In the genomic region with DNA sequence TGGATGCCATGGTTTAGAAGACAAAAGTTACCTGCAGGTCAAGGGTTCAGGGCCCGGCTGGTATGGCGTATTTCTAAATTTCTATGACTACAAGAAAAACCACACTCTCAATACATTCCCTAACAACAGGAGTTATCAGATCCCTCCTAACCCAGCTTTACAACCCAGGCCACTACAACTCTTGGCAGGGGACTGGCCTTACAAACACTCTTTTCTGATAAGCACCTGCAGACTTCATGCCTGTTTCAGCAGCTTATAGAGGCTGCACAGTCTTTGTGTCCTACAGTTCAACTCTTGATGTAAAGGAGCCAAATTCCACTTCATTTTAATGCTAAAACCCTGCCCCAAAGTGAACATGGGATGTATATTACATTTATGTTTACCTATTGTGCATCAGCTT, we compare ENCODE assay signal across 32 cellular contexts.
"Had no signal": no experiment of that assay in that cellular context is flagged by ENCODE, and none has a peak within 500 bp of the region (broad histone marks: within the 10 kb centered on the region; RNA-seq: fewer than 3 reads in every experiment).

No MANE protein-coding gene starts in this region.

- H3K9me3 Mint-ChIP-seq: activated naive CD4-positive, alpha-beta T cell treated with anti-CD3 and anti-CD28 coated beads, Interleukin-2, amount 10 ng/mL, durations not matched to agents 7 days and 5 days; activated naive CD4-positive, alpha-beta T cell treated with anti-CD3 and anti-CD28 coated beads, Interleukin-2, amount 50 U/mL, for 72 hours; activated T-cell treated with anti-CD3 and anti-CD28 coated beads, Interleukin-2, amount 50 U/mL, for 24 hours; activated T-cell treated with anti-CD3 and anti-CD28 coated beads, Interleukin-2, amount 50 U/mL, for 72 hours; T-helper 2 cell treated with Interferon-gamma antibody and Interleukin-4, amounts not matched to agents 5 μg/mL and 100 μg/mL, for 36 hours had no signal

- H3K36me3 ChIP-seq: ascending aorta, breast epithelium, cardiac muscle cell, colonic mucosa had no signal

- H3K9me3 ChIP-seq: ascending aorta, breast epithelium, colonic mucosa had no signal

- FAIRE-seq: endometrium, endothelial cell of umbilical vein, frontal cortex had no signal

- H3K27me3 Mint-ChIP-seq: activated CD4-positive, alpha-beta memory T cell treated with anti-CD3 and anti-CD28 coated beads, Interleukin-2, amount 10 ng/mL, durations not matched to agents 7 days and 5 days; activated CD4-positive, alpha-beta T cell treated with anti-CD3 and anti-CD28 coated beads for 36 hours; activated CD4-positive, alpha-beta T cell treated with anti-CD3 and anti-CD28 coated beads, Interleukin-2, amount 10 ng/mL, durations not matched to agents 7 days and 5 days; activated naive CD4-positive, alpha-beta T cell treated with anti-CD3 and anti-CD28 coated beads, Interleukin-2, amount 10 ng/mL, durations not matched to agents 7 days and 5 days had no signal

- H3K4me1 Mint-ChIP-seq: activated CD4-positive, alpha-beta memory T cell treated with anti-CD3 and anti-CD28 coated beads, Interleukin-2, amount 10 ng/mL, durations not matched to agents 7 days and 5 days; activated CD4-positive, alpha-beta T cell treated with anti-CD3 and anti-CD28 coated beads, Interleukin-2, amount 10 ng/mL, durations not matched to agents 7 days and 5 days; activated naive CD4-positive, alpha-beta T cell treated with anti-CD3 and anti-CD28 coated beads, Interleukin-2, amount 10 ng/mL, durations not matched to agents 7 days and 5 days had no signal

- H3K4me3 ChIP-seq: ascending aorta, breast epithelium, cardiac muscle cell, colonic mucosa had no signal

- H3K27ac ChIP-seq: ascending aorta, breast epithelium, cardiac muscle cell, colonic mucosa, epithelial cell of prostate had no signal

- H3K27ac Mint-ChIP-seq: activated CD4-positive, alpha-beta memory T cell treated with anti-CD3 and anti-CD28 coated beads, Interleukin-2, amount 10 ng/mL, durations not matched to agents 7 days and 5 days; activated CD4-positive, alpha-beta T cell treated with anti-CD3 and anti-CD28 coated beads for 36 hours; activated CD4-positive, alpha-beta T cell treated with anti-CD3 and anti-CD28 coated beads, Interleukin-2, amount 10 ng/mL, durations not matched to agents 7 days and 5 days; activated naive CD4-positive, alpha-beta T cell treated with anti-CD3 and anti-CD28 coated beads, Interleukin-2, amount 10 ng/mL, durations not matched to agents 7 days and 5 days; activated naive CD4-positive, alpha-beta T cell treated with anti-CD3 and anti-CD28 coated beads, Interleukin-2, amount 50 U/mL, for 72 hours; activated naive CD8-positive, alpha-beta T cell treated with anti-CD3 and anti-CD28 coated beads, Interleukin-2, amount 10 ng/mL, durations not matched to agents 7 days and 5 days; activated T-cell treated with anti-CD3 and anti-CD28 coated beads, Interleukin-2, amount 50 U/mL, for 24 hours; activated T-cell treated with anti-CD3 and anti-CD28 coated beads, Interleukin-2, amount 50 U/mL, for 72 hours; brain; T-helper 17 cell; T-helper 2 cell treated with Interferon-gamma antibody and Interleukin-4, amounts not matched to agents 5 μg/mL and 100 μg/mL, for 36 hours had no signal

- H3K27me3 ChIP-seq: ascending aorta, breast epithelium, cardiac muscle cell, colonic mucosa had no signal

- H3K36me3 Mint-ChIP-seq: activated naive CD4-positive, alpha-beta T cell treated with anti-CD3 and anti-CD28 coated beads, Interleukin-2, amount 10 ng/mL, durations not matched to agents 7 days and 5 days; activated naive CD4-positive, alpha-beta T cell treated with anti-CD3 and anti-CD28 coated beads, Interleukin-2, amount 50 U/mL, for 72 hours; activated naive CD8-positive, alpha-beta T cell treated with anti-CD3 and anti-CD28 coated beads, Interleukin-2, amount 10 ng/mL, durations not matched to agents 7 days and 5 days; brain had no signal

- DNase-seq: activated CD4-positive, alpha-beta memory T cell treated with anti-CD3 and anti-CD28 coated beads, Interleukin-2, amount 10 ng/mL, durations not matched to agents 7 days and 5 days; activated CD4-positive, alpha-beta T cell treated with anti-CD3 and anti-CD28 coated beads for 36 hours; activated CD4-positive, alpha-beta T cell treated with anti-CD3 and anti-CD28 coated beads, Interleukin-2, amount 10 ng/mL, durations not matched to agents 7 days and 5 days; activated CD4-positive, alpha-beta T cell treated with anti-CD3 and anti-CD28 coated beads, Interleukin-2, amount 50 U/mL, for 4 hours; activated CD4-positive, CD25-positive, alpha-beta regulatory T cell; activated CD4-positive, CD25-positive, alpha-beta regulatory T cell treated with anti-CD3 and anti-CD28 coated beads, Interleukin-2, amount 50 U/mL, for 72 hours; activated CD8-positive, alpha-beta memory T cell treated with anti-CD3 and anti-CD28 coated beads, Interleukin-2, amount 50 U/mL, for 48 hours; activated gamma-delta T cell; activated naive CD4-positive, alpha-beta T cell; activated naive CD4-positive, alpha-beta T cell treated with anti-CD3 and anti-CD28 coated beads, Interleukin-2, amount 10 ng/mL, durations not matched to agents 7 days and 5 days; activated naive CD8-positive, alpha-beta T cell treated with anti-CD3 and anti-CD28 coated beads, Interleukin-2, amount 10 ng/mL, durations not matched to agents 7 days and 5 days; activated T-cell treated with anti-CD3 and anti-CD28 coated beads for 4 hours; activated T-cell treated with anti-CD3 and anti-CD28 coated beads, Interleukin-2, amount 50 U/mL, for 24 hours; activated T-cell treated with anti-CD3 and anti-CD28 coated beads, Interleukin-2, amount 50 U/mL, for 72 hours; central memory CD4-positive, alpha-beta T cell; cerebellar nuclear complex; colonic mucosa; effector CD8-positive, alpha-beta T cell; foreskin fibroblast; T-helper 1 cell; T-helper 17 cell; T1000 had no signal

- H3K4me3 Mint-ChIP-seq: activated CD4-positive, alpha-beta memory T cell treated with anti-CD3 and anti-CD28 coated beads, Interleukin-2, amount 10 ng/mL, durations not matched to agents 7 days and 5 days; activated CD4-positive, alpha-beta T cell treated with anti-CD3 and anti-CD28 coated beads for 36 hours; activated CD4-positive, alpha-beta T cell treated with anti-CD3 and anti-CD28 coated beads, Interleukin-2, amount 10 ng/mL, durations not matched to agents 7 days and 5 days; activated naive CD4-positive, alpha-beta T cell treated with anti-CD3 and anti-CD28 coated beads, Interleukin-2, amount 10 ng/mL, durations not matched to agents 7 days and 5 days; activated naive CD8-positive, alpha-beta T cell treated with anti-CD3 and anti-CD28 coated beads, Interleukin-2, amount 10 ng/mL, durations not matched to agents 7 days and 5 days; activated T-cell treated with anti-CD3 and anti-CD28 coated beads, Interleukin-2, amount 50 U/mL, for 24 hours; activated T-cell treated with anti-CD3 and anti-CD28 coated beads, Interleukin-2, amount 50 U/mL, for 72 hours; brain; T-helper 17 cell; T-helper 2 cell treated with Interferon-gamma antibody and Interleukin-4, amounts not matched to agents 5 μg/mL and 100 μg/mL, for 36 hours had no signal

- ATAC-seq: activated CD4-positive, alpha-beta T cell treated with anti-CD3 and anti-CD28 coated beads for 36 hours; activated naive CD4-positive, alpha-beta T cell treated with anti-CD3 and anti-CD28 coated beads, Interleukin-2, amount 50 U/mL, for 72 hours; activated T-cell treated with anti-CD3 and anti-CD28 coated beads, Interleukin-2, amount 50 U/mL, for 72 hours; T-helper 17 cell had no signal

- H3K4me1 ChIP-seq: ascending aorta, breast epithelium, colonic mucosa had no signal
